In genomic region chr12:15151141-15152091, GRCh38 we compare ENCODE assay signal across 9 cellular contexts.
DNase-seq lines count a peak whose midpoint lies in the region; ATAC-seq and TF ChIP-seq lines count a peak whose summit lies in the region.
"Had no signal": no experiment of that assay in that cellular context is flagged by ENCODE, and none has a peak within 500 bp of the region (broad histone marks: within the 10 kb centered on the region; RNA-seq: fewer than 3 reads in every experiment).

No MANE protein-coding gene starts in this region.

- H3K9me3 ChIP-seq in PC-9 (ENCODE audit: insufficient read depth, low read depth) (no peaks in the 10 kb centered on the region), gastroesophageal sphincter (no peaks in the 10 kb centered on the region), gastrocnemius medialis (no peaks in the 10 kb centered on the region)
- H3K9me3 ChIP-seq: SJSA1 had no signal

- CTCF ChIA-PET in PC-9 (lab: Charles Lee), result interaction anchor here (0.6 to 2.4 kb wide), 2 partner anchors 70 to 340 kb away, joined by 5 to 9 read pairs; partner anchors contain the start of gene RERG

- H3K4me1 ChIP-seq in GM23338 (ENCODE audit: insufficient read depth) (no peaks in the 10 kb centered on the region; the same call in 1 of the 2 replicates), PC-9 (replicated peaks; ENCODE audit: insufficient read depth) (peaks cover 19% of the 10 kb centered on the region), gastroesophageal sphincter (peaks cover 5 to 60% (median 25%) of the 10 kb centered on the region in 3 donors), gastrocnemius medialis (peaks cover 0 to 8% of the 10 kb centered on the region in 2 donors)
- H3K4me1 ChIP-seq: SJSA1 had no signal

- H3K27me3 Mint-ChIP-seq in GM23338 (ENCODE audit: insufficient read depth, low read depth, poor library complexity), result peaks cover 2% of the 10 kb centered on the region

- DNase-seq in GM23338 (ENCODE audit: low spot score), result peak; percentile 35
- no peak for DNase-seq in PC-9
- DNase-seq in gastrocnemius medialis, result no peak
- DNase-seq in GM19240 (ENCODE audit: insufficient read length, low spot score), result no peak

- in situ Hi-C loops in gastrocnemius medialis (cut with MboI; ENCODE audit: low sequenced_read_pairs in 4 of 4), result loop anchor here in 3 of 4 donors (5.0 to 25.0 kb wide), 5 partner anchors 56 to 123 kb away; partner anchors contain the start of gene RERG (in 1 of the 3)

- no peak overlapping the region for H3K4me3 Mint-ChIP-seq in GM23338

- H3K4me3 ChIP-seq in GM23338 (no peak overlapping the region), PC-9 (no peak overlapping the region), gastroesophageal sphincter (no peak overlapping the region), gastrocnemius medialis (no peak overlapping the region)
- H3K4me3 ChIP-seq: SJSA1 had no signal

- H3F3A ChIP-seq in GM23338 (replicated peaks; ENCODE audit: low read depth) (no peaks in the 10 kb centered on the region), PC-9 (ENCODE audit: insufficient read depth, low read depth) (no peaks in the 10 kb centered on the region)

- no TSS peak for BruUV-seq in PC-9 (replicated peaks; lab: Mats Ljungman, UMichigan)

- no peaks in the 10 kb centered on the region for H3K36me3 Mint-ChIP-seq in GM23338 (ENCODE audit: low read depth)

- 45 to 62% methylated on average over 4 to 5 of the region's 5 CpGs for WGBS in gastroesophageal sphincter (ENCODE audit: low coverage in 1 of 2), 2 donors

- H3K4me1 Mint-ChIP-seq in GM23338, result peaks cover 2% of the 10 kb centered on the region; the same call in 1 of the 3 replicates

- no peaks in the 10 kb centered on the region; the same call in 2 of the 3 replicates for H3K9me3 Mint-ChIP-seq in GM23338

- intact Hi-C loops in PC-9 (cut with micrococcal nuclease; ENCODE audit: unreplicated experiment) (loop anchor here (1.0 to 10.0 kb wide), 4 partner anchors 70 to 373 kb away; partner anchors contain the start of genes ART4 and RERG), gastrocnemius medialis (cut with DNase I; ENCODE audit: low total_unique reads) (loop anchor here (1.0 kb wide), 1 partner anchor 70 kb away; the partner anchor contains the start of gene RERG)

- H3K79me2 ChIP-seq in GM23338 (replicated peaks; ENCODE audit: insufficient read depth), result no peaks in the 10 kb centered on the region
- H3K79me2 ChIP-seq in PC-9 (ENCODE audit: low read depth), result no peaks in the 10 kb centered on the region

- ATAC-seq in GM23338 (peak; percentile 59), gastroesophageal sphincter (peak; percentile 46), gastrocnemius medialis (peak; percentile 56 to 62), GM21528 (IDR thresholded peaks at IDR 0.05; ENCODE audit: low FRiP score, unreplicated experiment) (no peak), HG03469 (IDR thresholded peaks at IDR 0.05; ENCODE audit: unreplicated experiment) (no peak), GM18909 (IDR thresholded peaks at IDR 0.05; ENCODE audit: poor library complexity, unreplicated experiment) (no peak)

- H2AFZ ChIP-seq in GM23338 (no peak overlapping the region), PC-9 (no peak overlapping the region)

- TF ChIP-seq CTCF in GM23338 (conservative IDR thresholded peaks at IDR 0.05; ENCODE audit: low read depth in 2 of 2) (peak; percentile 60 to 63), PC-9 (conservative IDR thresholded peaks at IDR 0.05) (peak; percentile 73), gastroesophageal sphincter (IDR thresholded peaks at IDR 0.05) (peak; percentile 42 to 80 (median 69)), gastrocnemius medialis (IDR thresholded peaks at IDR 0.05 in 4 of 5, conservative IDR thresholded peaks at IDR 0.05 in 1 of 5) (peak in 4 of 5 experiments; percentile 37 to 48 (median 48))

- H3K36me3 ChIP-seq in GM23338 (ENCODE audit: insufficient read depth) (no peaks in the 10 kb centered on the region), PC-9 (ENCODE audit: low read depth) (no peaks in the 10 kb centered on the region), gastroesophageal sphincter (no peaks in the 10 kb centered on the region), gastrocnemius medialis (no peaks in the 10 kb centered on the region)
- H3K36me3 ChIP-seq: SJSA1 had no signal

- POLR2A ChIA-PET in PC-9 (lab: Charles Lee; ENCODE audit: unreplicated experiment), result interaction anchor here (0.5 to 0.6 kb wide), 2 partner anchors 70 to 522 kb away, joined by 5 to 6 read pairs; partner anchors contain the start of gene RERG

- H3K27ac ChIP-seq in GM23338 (ENCODE audit: low read depth) (no peak overlapping the region), PC-9 (no peak overlapping the region), gastroesophageal sphincter (peak overlapping the region in 2 of 4 donors; percentile 16 to 36), gastrocnemius medialis (peak overlapping the region; percentile 34 to 59 (median 54))
- H3K27ac ChIP-seq: SJSA1 had no signal

- no peak for TF ChIP-seq EP300 in gastroesophageal sphincter (IDR thresholded peaks at IDR 0.05)

- H3K27ac Mint-ChIP-seq in GM23338, result no peak overlapping the region

- H3K27me3 ChIP-seq in GM23338 (ENCODE audit: insufficient read depth), result no peaks in the 10 kb centered on the region
- H3K27me3 ChIP-seq in PC-9 (ENCODE audit: insufficient read depth, low read depth), result no peaks in the 10 kb centered on the region
- no peaks in the 10 kb centered on the region for H3K27me3 ChIP-seq in gastroesophageal sphincter
- no peaks in the 10 kb centered on the region for H3K27me3 ChIP-seq in gastrocnemius medialis

- H4K20me1 ChIP-seq in GM23338 (replicated peaks; ENCODE audit: insufficient read depth) (no peaks in the 10 kb centered on the region), PC-9 (ENCODE audit: insufficient read depth) (no peaks in the 10 kb centered on the region)

- H3K4me2 ChIP-seq in GM23338 (no peak overlapping the region), PC-9 (no peak overlapping the region)

- TF ChIP-seq POLR2A in gastroesophageal sphincter (IDR thresholded peaks at IDR 0.05), result no peak
- TF ChIP-seq POLR2A in gastrocnemius medialis (IDR thresholded peaks at IDR 0.05), result no peak

- H3K9me2 ChIP-seq in GM23338 (ENCODE audit: insufficient read depth) (no peaks in the 10 kb centered on the region), PC-9 (ENCODE audit: insufficient read depth) (no peaks in the 10 kb centered on the region)

TF ChIP-seq in GM23338, 12 proteins besides CTCF, POLR2A, EP300 and RAD21 (continues in another document):
- TF ChIP-seq POLR2AphosphoS5 (IDR thresholded peaks at IDR 0.05; ENCODE audit: low read depth) (no peak), REST (IDR thresholded peaks at IDR 0.05; ENCODE audit: unreplicated experiment) (no peak), NANOG (IDR thresholded peaks at IDR 0.05; ENCODE audit: borderline replicate concordance) (no peak), CREB1 (CRISPR knock-in tag; IDR thresholded peaks at IDR 0.05; ENCODE audit: low read depth) (no peak)

Comparison
In these comparisons a context has a peak if more than half of its experiments do, and no peak if none do; other contexts are left out.
1. ATAC-seq: peak in GM23338 (single experiment), gastroesophageal sphincter (single experiment) and gastrocnemius medialis (2 of 2); none in GM21528 (single experiment), HG03469 (single experiment) and GM18909 (single experiment).
2. H3K27ac ChIP-seq: peak in gastrocnemius medialis (4 of 4); none in GM23338 (single experiment) and PC-9 (single experiment).
3. Peak in every context shown above with its lines, with median percentiles within 50 percentile points of each other: CTCF ChIP-seq.